ENCODE assay signal across 9 cellular contexts in genomic region chr12:92080390-92081285, GRCh38.
DNase-seq lines count a peak whose midpoint lies in the region; ATAC-seq and TF ChIP-seq lines count a peak whose summit lies in the region.
"Had no signal": no experiment of that assay in that cellular context is flagged by ENCODE, and none has a peak within 500 bp of the region (broad histone marks: within the 10 kb centered on the region; RNA-seq: fewer than 3 reads in every experiment).

No MANE protein-coding gene starts in this region.

- BruUV-seq in MCF 10A (replicated peaks; lab: Mats Ljungman, UMichigan) = TSS peak; percentile 43

- peaks cover 5% of the 10 kb centered on the region for H3K79me1 ChIP-seq in trophoblast cell (ENCODE audit: low read length)
- no peaks in the 10 kb centered on the region for H3K79me1 ChIP-seq in H9 (ENCODE audit: insufficient read depth, low read depth, low read length, poor library complexity, severe bottlenecking)

- no peak overlapping the region for H3K9ac ChIP-seq in trophoblast cell (ENCODE audit: low read length)
- no peak overlapping the region for H3K9ac ChIP-seq in H9 (ENCODE audit: extremely low read depth, insufficient read length, low read length)
- no peak overlapping the region for H3K9ac ChIP-seq in Karpas-422 (ENCODE audit: low read length)

- peak; percentile 98 for DNase-seq in EH (ENCODE audit: low read depth)
- peak; percentile 16 for DNase-seq in MG63
- peak; percentile 83 for DNase-seq in MCF 10A (ENCODE audit: unreplicated experiment)
- peak; percentile 86 to 96 for DNase-seq in trophoblast cell
- no peak for DNase-seq in H9
- DNase-seq in Karpas-422 = no peak
- no peak for DNase-seq in aorta

- H3K9me3 ChIP-seq in MG63 (no peaks in the 10 kb centered on the region), trophoblast cell (ENCODE audit: insufficient read depth, low read depth, low read length) (no peaks in the 10 kb centered on the region), H9 (ENCODE audit: control insufficient read depth, low read depth, low read length) (no peaks in the 10 kb centered on the region), Karpas-422 (ENCODE audit: low read length) (no peaks in the 10 kb centered on the region), aorta (ENCODE audit: control insufficient read depth, low read length) (no peaks in the 10 kb centered on the region)

- POLR2A ChIA-PET in MCF 10A (lab: Yijun Ruan, JAX) = interaction anchor here (0.6 to 1.4 kb wide), 7 partner anchors 9 to 893 kb away, joined by 3 to 10 read pairs (median 5); no protein-coding TSS in a partner anchor

- ATAC-seq in GM21786 (IDR thresholded peaks at IDR 0.05; ENCODE audit: unreplicated experiment) (peak; percentile 60), aorta (ENCODE audit: low FRiP score) (no peak)

- no peak overlapping the region for H2BK12ac ChIP-seq in trophoblast cell (ENCODE audit: low read length)
- no peak overlapping the region for H2BK12ac ChIP-seq in H9 (ENCODE audit: insufficient read length, low read depth, low read length)

- H3K4me1 Mint-ChIP-seq in MCF 10A (ENCODE audit: insufficient read depth, unreplicated experiment) (peaks cover 52% of the 10 kb centered on the region), H9 (peaks cover 0 to 10% of the 10 kb centered on the region in 2 experiments; a peak in 2 of 4 replicates)

- intact Hi-C loops in MCF 10A (cut with micrococcal nuclease) = loop anchor here (2.0 kb wide), 1 partner anchor 52 kb away; no protein-coding TSS in a partner anchor
- intact Hi-C loops in aorta (cut with DNase I) = no loop called here

- H3K36me3 ChIP-seq in MG63 (no peaks in the 10 kb centered on the region), trophoblast cell (ENCODE audit: control insufficient read depth in 1 of 2, insufficient read depth in 2 of 2, low read length in 2 of 2) (no peaks in the 10 kb centered on the region), Karpas-422 (ENCODE audit: insufficient read depth, low read length) (no peaks in the 10 kb centered on the region), aorta (ENCODE audit: control insufficient read depth in 1 of 2, insufficient read depth in 2 of 2, low read length in 1 of 2) (no peaks in the 10 kb centered on the region)

- H3T11ph ChIP-seq in H9 (ENCODE audit: low read length) = no peak overlapping the region

- H4K12ac ChIP-seq in trophoblast cell (ENCODE audit: low read depth, low read length) = no peak overlapping the region

- H2AFZ ChIP-seq in trophoblast cell (ENCODE audit: insufficient read depth, low read length, poor library complexity) (no peak overlapping the region), H9 (ENCODE audit: low read length) (no peak overlapping the region), Karpas-422 (ENCODE audit: low read length) (no peak overlapping the region)

- H3K4me2 ChIP-seq in trophoblast cell (ENCODE audit: low read length) = peak overlapping the region; percentile 3
- no peak overlapping the region for H3K4me2 ChIP-seq in H9 (ENCODE audit: insufficient read depth, insufficient read length, low read length)
- no peak overlapping the region for H3K4me2 ChIP-seq in Karpas-422 (ENCODE audit: low read depth, low read length, poor library complexity, severe bottlenecking)

- H4K5ac ChIP-seq in H9 (ENCODE audit: insufficient read length, low read depth, low read length) = no peak overlapping the region

- peak overlapping the region; percentile 3 for H2BK5ac ChIP-seq in trophoblast cell (ENCODE audit: low read depth, low read length, poor library complexity)
- no peak overlapping the region for H2BK5ac ChIP-seq in H9 (ENCODE audit: insufficient read length, low read length)

- no peaks in the 10 kb centered on the region for H3K9me2 ChIP-seq in Karpas-422 (replicated peaks; ENCODE audit: insufficient read depth, low read length)

- H3K14ac ChIP-seq in trophoblast cell (ENCODE audit: low read length) (no peak overlapping the region), H9 (ENCODE audit: insufficient read depth, low read length) (no peak overlapping the region)

- H3K23ac ChIP-seq in trophoblast cell (ENCODE audit: low read length) (no peak overlapping the region), H9 (ENCODE audit: insufficient read length, low read depth, low read length) (no peak overlapping the region)

- H3K27ac ChIP-seq in trophoblast cell (ENCODE audit: low read depth, low read length) (peak overlapping the region; percentile 71), H9 (ENCODE audit: insufficient read length, low read depth, low read length) (no peak overlapping the region), Karpas-422 (ENCODE audit: low read length) (no peak overlapping the region), aorta (ENCODE audit: low read depth in 1 of 2, low read length in 2 of 2) (no peak overlapping the region)
- H3K27ac ChIP-seq: VCaP had no signal

- H4K91ac ChIP-seq in trophoblast cell (ENCODE audit: low read depth, low read length) (no peak overlapping the region), H9 (ENCODE audit: insufficient read length, low read depth, low read length) (no peak overlapping the region)

- H3K4ac ChIP-seq in trophoblast cell (ENCODE audit: low read depth, low read length) (no peak overlapping the region), H9 (ENCODE audit: low read depth, low read length) (no peak overlapping the region)

- peaks cover 0 to 11% of the 10 kb centered on the region in 2 experiments for H3K4me1 ChIP-seq in trophoblast cell (ENCODE audit: control insufficient read depth in 1 of 2, insufficient read depth in 2 of 2, low read length in 2 of 2)
- no peaks in the 10 kb centered on the region for H3K4me1 ChIP-seq in H9 (ENCODE audit: insufficient read depth, low read length)
- peaks cover 10% of the 10 kb centered on the region for H3K4me1 ChIP-seq in Karpas-422 (ENCODE audit: low read length)
- peaks cover 0 to 7% of the 10 kb centered on the region in 2 donors for H3K4me1 ChIP-seq in aorta (ENCODE audit: control insufficient read depth in 1 of 2, insufficient read depth in 2 of 2, low read length in 2 of 2)

- peaks cover 7% of the 10 kb centered on the region for H3K9me3 Mint-ChIP-seq in MCF 10A (ENCODE audit: unreplicated experiment)
- no peaks in the 10 kb centered on the region for H3K9me3 Mint-ChIP-seq in H9

- no peak overlapping the region for H2BK15ac ChIP-seq in H9 (ENCODE audit: low read depth, low read length)

- H3K4me3 Mint-ChIP-seq in MCF 10A (ENCODE audit: unreplicated experiment) (peak overlapping the region; percentile 42), H9 (no peak overlapping the region)

- CTCF ChIA-PET in MCF 10A (lab: Yijun Ruan, JAX) = interaction anchor here (0.7 kb wide), 1 partner anchor 273 kb away, joined by 4 read pairs; no protein-coding TSS in a partner anchor

- H4K8ac ChIP-seq in trophoblast cell (ENCODE audit: low read depth, low read length) = no peak overlapping the region
- no peak overlapping the region for H4K8ac ChIP-seq in H9 (replicated peaks; ENCODE audit: insufficient read length, low read depth, low read length)

- H3K18ac ChIP-seq in trophoblast cell (ENCODE audit: low read length) = no peak overlapping the region
- no peak overlapping the region for H3K18ac ChIP-seq in H9 (ENCODE audit: insufficient read length, low read depth, low read length)

- no peak overlapping the region for H2BK20ac ChIP-seq in H9 (ENCODE audit: low read depth, low read length, poor library complexity, severe bottlenecking)

- peak overlapping the region; percentile 95 for H3K27ac Mint-ChIP-seq in MCF 10A (ENCODE audit: low read depth, unreplicated experiment)
- H3K27ac Mint-ChIP-seq in H9 = no peak overlapping the region

- peaks cover 27% of the 10 kb centered on the region for H3K36me3 Mint-ChIP-seq in MCF 10A (ENCODE audit: insufficient read depth, unreplicated experiment)
- H3K36me3 Mint-ChIP-seq in H9 (ENCODE audit: insufficient read depth in 1 of 3, low read depth in 3 of 3) = no peaks in the 10 kb centered on the region

- 100% methylated on average over 1 of the region's 7 CpGs for WGBS in trophoblast cell (ENCODE audit: extremely low coverage, insufficient coverage, insufficient read length)
- WGBS in H9 (ENCODE audit: extremely low coverage, insufficient read length, low lambda C conversion rate) = no CpG with 5 or more reads among the region's 7 CpGs
- 77 to 79% methylated on average over 7 of the region's 7 CpGs for WGBS in aorta, 2 donors

- no peaks in the 10 kb centered on the region for H3K79me2 ChIP-seq in trophoblast cell (ENCODE audit: control insufficient read depth, insufficient read depth, low read length, poor library complexity)
- no peaks in the 10 kb centered on the region; the same call in 1 of the 2 replicates for H3K79me2 ChIP-seq in H9 (ENCODE audit: insufficient read depth, low read length)
- H3K79me2 ChIP-seq in Karpas-422 (ENCODE audit: low read length) = no peaks in the 10 kb centered on the region

- H2AK5ac ChIP-seq in trophoblast cell (ENCODE audit: low read length) (no peak overlapping the region), H9 (ENCODE audit: insufficient read length, low read length) (no peak overlapping the region)

- TF ChIP-seq CTCF in MCF 10A (IDR thresholded peaks at IDR 0.05; ENCODE audit: unreplicated experiment) (no peak), H9 (conservative IDR thresholded peaks at IDR 0.05) (no peak)

- H3K4me3 ChIP-seq in MG63 (no peak overlapping the region), trophoblast cell (ENCODE audit: low read depth, low read length) (no peak overlapping the region), Karpas-422 (ENCODE audit: low read length) (no peak overlapping the region), aorta (ENCODE audit: low read length in 2 of 2) (no peak overlapping the region)

- H3K23me2 ChIP-seq in H9 (ENCODE audit: insufficient read length, low read depth, low read length, poor library complexity, severe bottlenecking) = no peaks in the 10 kb centered on the region

- H3K27me3 ChIP-seq in MG63 (no peaks in the 10 kb centered on the region), trophoblast cell (ENCODE audit: insufficient read depth, low read length) (no peaks in the 10 kb centered on the region), H9 (ENCODE audit: insufficient read depth, low read length) (no peaks in the 10 kb centered on the region), Karpas-422 (ENCODE audit: low read length) (no peaks in the 10 kb centered on the region), aorta (ENCODE audit: control insufficient read depth in 1 of 2, insufficient read depth in 2 of 2, low read length in 1 of 2) (no peaks in the 10 kb centered on the region)

- H3K27me3 Mint-ChIP-seq in MCF 10A (ENCODE audit: insufficient read depth, unreplicated experiment) (no peaks in the 10 kb centered on the region), H9 (ENCODE audit: low read depth) (no peaks in the 10 kb centered on the region)

- H2BK120ac ChIP-seq in trophoblast cell (ENCODE audit: insufficient read depth, low read length, poor library complexity) (peak overlapping the region; percentile 33), H9 (ENCODE audit: low read depth, low read length, poor library complexity, severe bottlenecking) (no peak overlapping the region)

- no peaks in the 10 kb centered on the region for H4K20me1 ChIP-seq in H9 (ENCODE audit: control insufficient read depth, insufficient read depth, insufficient read length)
- H4K20me1 ChIP-seq in Karpas-422 (ENCODE audit: insufficient read depth, low read depth, low read length) = no peaks in the 10 kb centered on the region

- no peak overlapping the region for H3K56ac ChIP-seq in H9 (ENCODE audit: insufficient read length, low read depth, low read length)

Comparison
In these comparisons a context has a peak if more than half of its experiments do, and no peak if none do; other contexts are left out.
1. DNase-seq: peak in EH (single experiment), MG63 (single experiment), MCF 10A (single experiment) and trophoblast cell (2 of 2); none in H9 (single experiment), Karpas-422 (single experiment) and aorta (0 of 2).